In the genomic region with DNA sequence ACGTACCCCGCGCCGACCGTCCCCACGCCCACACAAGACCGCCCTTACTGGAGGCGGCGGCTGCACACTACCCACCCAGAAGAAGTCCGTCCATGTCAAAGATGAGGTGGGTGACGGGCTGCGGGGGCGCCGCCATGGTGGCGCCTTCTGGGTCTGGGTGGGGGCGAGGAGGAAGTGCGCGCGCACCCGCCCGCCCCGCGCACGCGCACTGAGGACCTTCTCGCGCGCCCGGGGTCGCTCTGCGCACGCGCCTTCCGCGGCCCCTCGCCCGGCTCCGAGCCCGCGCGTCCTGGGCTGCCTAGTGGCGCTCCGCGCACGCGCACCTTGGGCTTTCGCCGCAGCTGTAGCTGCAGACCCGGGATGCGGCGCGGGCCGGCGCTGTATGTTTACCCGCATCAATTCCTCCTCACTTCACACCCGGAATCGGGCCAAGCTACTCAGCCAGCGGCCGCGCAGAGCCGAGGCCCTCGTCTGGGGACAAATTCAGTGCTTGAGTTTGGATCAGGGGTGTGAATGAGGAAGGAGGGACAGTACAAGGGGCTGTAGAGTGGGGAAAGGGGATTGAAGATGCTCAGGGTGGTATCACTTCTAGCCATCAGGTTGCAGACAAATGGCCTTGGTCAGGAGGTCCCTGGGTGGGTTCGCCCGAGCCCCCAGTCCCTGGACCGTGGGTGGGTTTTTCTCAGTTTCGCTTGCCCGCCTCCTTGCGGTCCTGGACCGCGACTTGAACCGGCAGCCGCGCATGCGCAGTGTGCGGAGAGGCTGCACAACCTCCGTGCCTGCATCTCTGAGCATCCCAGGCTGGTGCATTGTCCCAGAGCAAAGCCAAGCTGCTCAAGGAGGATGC, we compare ENCODE assay signal across 8 cellular contexts. TPM values are rescaled to one million over a fixed set of nuclear protein-coding genes. Genes with fewer than 3 reads are reported as not detected.
A peak's percentile ranks its signal among the peaks of the same experiment; 100 is the strongest.
DNase-seq lines count a peak whose midpoint lies in the region; ATAC-seq and TF ChIP-seq lines count a peak whose summit lies in the region.

A gene (minus strand): TSS at position 176 of the 847 bp plus-strand sequence. CDS start 40 bp downstream, at position 136.

- H4K20me1 ChIP-seq in OCI-LY7 (ENCODE audit: insufficient read depth, low read length): no peaks in the 10 kb centered on the region

- H3K27ac ChIP-seq in OCI-LY7 (ENCODE audit: low read depth, low read length, poor library complexity, severe bottlenecking): peak within 1 kb of the TSS; percentile 87
- peak within 1 kb of the TSS; percentile 90 to 95 for H3K27ac ChIP-seq in mucosa of rectum (ENCODE audit: low read depth in 2 of 2, low read length in 2 of 2)

- no TSS peak for BruUV-seq in OCI-LY7 (replicated peaks; lab: Mats Ljungman, UMichigan)

- no peaks in the 10 kb centered on the region for H3K9me2 ChIP-seq in OCI-LY7 (ENCODE audit: insufficient read depth, low read length)

- H3K27me3 ChIP-seq in mucosa of rectum (ENCODE audit: control insufficient read depth in 2 of 2, insufficient read depth in 2 of 2, low read length in 2 of 2): no peaks in the 10 kb centered on the region

- CTCF ChIA-PET in OCI-LY7 (lab: Charles Lee; ENCODE audit: unreplicated experiment): interaction anchor here (1.7 kb wide), 1 partner anchor 14 kb away, joined by 6 read pairs; no protein-coding TSS in a partner anchor

- H3K36me3 ChIP-seq in OCI-LY7 (ENCODE audit: insufficient read depth, low read length) (0 out of 2 replicates have a peak, but pooled peaks cover 4% of the 10 kb centered on the region), mucosa of rectum (ENCODE audit: control insufficient read depth in 2 of 2, insufficient read depth in 2 of 2, low read length in 2 of 2) (no peaks in the 10 kb centered on the region)

- H3K4me3 ChIP-seq in OCI-LY7 (ENCODE audit: low read depth, low read length, poor library complexity, severe bottlenecking): peak within 1 kb of the TSS; percentile 95
- H3K4me3 ChIP-seq in epithelial cell of proximal tubule (ENCODE audit: low read depth, low read length): peak within 1 kb of the TSS; percentile 89
- H3K4me3 ChIP-seq in mucosa of rectum (ENCODE audit: low read length in 2 of 2): peak within 1 kb of the TSS; percentile 84 to 98

- H3K4me1 ChIP-seq in OCI-LY7 (ENCODE audit: insufficient read depth, low read length, poor library complexity, severe bottlenecking) (peaks cover 33% of the 10 kb centered on the region), mucosa of rectum (ENCODE audit: control insufficient read depth in 2 of 2, insufficient read depth in 2 of 2, low read length in 2 of 2) (peaks cover 7 to 21% of the 10 kb centered on the region in 2 donors)

- POLR2A ChIA-PET in OCI-LY7 (lab: Charles Lee): interaction anchor here (0.6 to 1.8 kb wide), 6 partner anchors 13 to 1840 kb away, joined by 3 to 12 read pairs (median 4); no protein-coding TSS in a partner anchor

- peak within 1 kb of the TSS; percentile 90 for H3K4me2 ChIP-seq in OCI-LY7 (ENCODE audit: low read length)

- DNase-seq in DMS114 treated with DMSO at 0.1 percent for 48 hours (lab: John Stamatoyannopoulos, UW; ENCODE audit: unreplicated experiment): peak; percentile 49
- peak; percentile 66 for DNase-seq in HuH-7.5 (ENCODE audit: low spot score)
- peak; percentile 87 for DNase-seq in OCI-LY7 (ENCODE audit: low spot score)
- DNase-seq in activated T-cell treated with anti-CD3 and anti-CD28 coated beads for 4 hours: peak; percentile 64
- DNase-seq in epithelial cell of proximal tubule (ENCODE audit: low read depth): no peak
- DNase-seq in stimulated activated CD8-positive, alpha-beta memory T cell treated with anti-CD3 and anti-CD28 coated beads, Interleukin-4, amount 100 ng/mL, for 4 hours (ENCODE audit: low read depth in 2 of 2, low spot score in 1 of 2): peak; percentile 40 to 74

- H3K9me3 ChIP-seq in OCI-LY7 (ENCODE audit: low read length) (no peaks in the 10 kb centered on the region), mucosa of rectum (ENCODE audit: control insufficient read depth in 2 of 2, low read length in 2 of 2) (no peaks in the 10 kb centered on the region)

- peaks cover 49% of the 10 kb centered on the region; the same call in 1 of the 2 replicates for H3K79me2 ChIP-seq in OCI-LY7 (ENCODE audit: insufficient read depth, low read depth, low read length)

- peak; percentile 41 for TF ChIP-seq CTCF in OCI-LY7 (conservative IDR thresholded peaks at IDR 0.05; ENCODE audit: low read length)
- TF ChIP-seq CTCF in epithelial cell of proximal tubule (conservative IDR thresholded peaks at IDR 0.05; ENCODE audit: low read depth, low read length): peak; percentile 2

- H2AFZ ChIP-seq in OCI-LY7 (ENCODE audit: low read length): peak within 1 kb of the TSS; percentile 91

- ATAC-seq in GM21526 (IDR thresholded peaks at IDR 0.05; ENCODE audit: low FRiP score, unreplicated experiment): peak; percentile 70

- intact Hi-C loops in OCI-LY7 (cut with micrococcal nuclease; ENCODE audit: unreplicated experiment): loop anchor here (2.0 to 5.0 kb wide), 3 partner anchors 37 to 74 kb away; no protein-coding TSS in a partner anchor

- H3K9ac ChIP-seq in mucosa of rectum (ENCODE audit: low read depth in 1 of 2, low read length in 2 of 2): peak within 1 kb of the TSS; percentile 72 to 85

RNA-seq across cellular contexts. Expression of the gene that starts here (rescaled TPM):
- 8.8 and 21.1 TPM in 2 replicates for total RNA-seq in OCI-LY7 (2014; rRNA removed; shearing (Covaris generic))
- total RNA-seq in OCI-LY7 (2022) (25.7 and 28.6 TPM in 2 replicates), epithelial cell of proximal tubule (13.3 and 16.3 TPM in 2 replicates)
